In the genomic region with DNA sequence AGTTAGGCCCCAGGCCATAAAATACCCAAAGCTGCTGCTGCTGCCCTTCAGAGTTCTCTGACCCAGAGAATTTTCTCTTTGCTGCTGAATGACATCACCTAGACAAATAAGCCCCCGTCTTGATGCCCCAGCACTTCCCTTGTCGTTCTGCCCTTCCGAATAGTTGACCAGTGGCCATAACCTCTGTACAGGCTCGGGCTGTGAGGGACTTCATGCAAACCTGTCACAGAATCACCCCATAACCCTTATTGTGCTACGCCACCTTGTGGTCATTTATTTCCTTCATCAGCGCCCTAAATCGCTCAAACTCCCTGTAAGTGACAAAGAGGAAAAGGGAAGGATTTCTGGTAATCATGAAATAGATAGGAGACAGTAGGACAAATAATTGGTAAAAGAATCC, we compare ENCODE assay signal across 9 cellular contexts. TPM values are rescaled to one million over a fixed set of nuclear protein-coding genes. Genes with fewer than 3 reads are reported as not detected.
DNase-seq lines count a peak whose midpoint lies in the region; ATAC-seq, FAIRE-seq and TF ChIP-seq lines count a peak whose summit lies in the region.
"Had no signal": no experiment of that assay in that cellular context is flagged by ENCODE, and none has a peak within 500 bp of the region (broad histone marks: within the 10 kb centered on the region; RNA-seq: fewer than 3 reads in every experiment).

No MANE protein-coding gene starts in this region.

- WGBS in SK-N-SH (ENCODE audit: low lambda C conversion rate) = 1% methylated on average over 7 of the region's 7 CpGs

- POLR2A ChIA-PET in SK-N-SH (lab: Yijun Ruan, JAX) = no interaction called here

- no peak overlapping the region for H3K9ac ChIP-seq in SK-N-SH

- no peaks in the 10 kb centered on the region for H3K9me2 ChIP-seq in SK-N-SH

- H3K4me1 ChIP-seq in SK-N-SH (ENCODE audit: control insufficient read depth in 1 of 2, insufficient read depth in 2 of 2, low read depth in 1 of 2, low read length in 1 of 2) = peaks cover 0 to 3% of the 10 kb centered on the region in 2 experiments; a peak in 2 of 4 replicates

- no peak for TF ChIP-seq EP300 in SK-N-SH (IDR thresholded peaks at IDR 0.05; ENCODE audit: borderline replicate concordance in 1 of 2, low read depth in 1 of 2, low read length in 1 of 2)

- no peaks in the 10 kb centered on the region for H3K79me2 ChIP-seq in SK-N-SH (ENCODE audit: insufficient read depth)

- ATAC-seq in left colon (peak; percentile 62), GM18519 (IDR thresholded peaks at IDR 0.05; ENCODE audit: low FRiP score, unreplicated experiment) (no peak)

- TF ChIP-seq CTCF in GM12864 (IDR thresholded peaks at IDR 0.05; ENCODE audit: low read depth, low read length, missing control alignments) (peak; percentile 42), SK-N-SH (IDR thresholded peaks at IDR 0.05) (peak; percentile 82)

- no peaks in the 10 kb centered on the region for H3K9me3 ChIP-seq in SK-N-SH

- H2AFZ ChIP-seq in SK-N-SH (ENCODE audit: low read depth) = peak overlapping the region; percentile 56; the same call in 1 of the 2 replicates

- H3F3A ChIP-seq in SK-N-SH (replicated peaks; ENCODE audit: insufficient read depth) = no peaks in the 10 kb centered on the region

- no peak overlapping the region for H3K4me3 ChIP-seq in GM12864 (ENCODE audit: low read depth, low read length)
- no peak overlapping the region for H3K4me3 ChIP-seq in SK-N-SH (ENCODE audit: low read depth in 2 of 2, low read length in 1 of 2)

- FAIRE-seq in A204.1 (lab: Jason Lieb, UNC) = peak; percentile 90

- H3K36me3 ChIP-seq in SK-N-SH (replicated peaks in 1 of 2; ENCODE audit: control insufficient read depth in 1 of 2, insufficient read depth in 2 of 2, low read length in 1 of 2) = no peaks in the 10 kb centered on the region

- H3K27ac ChIP-seq in SK-N-SH (ENCODE audit: low read depth in 2 of 2, low read length in 1 of 2) (no peak overlapping the region), caudate nucleus (ENCODE audit: low read depth, low read length) (no peak overlapping the region)
- H3K27ac ChIP-seq: epithelial cell of prostate had no signal

- DNase-seq in GM12864 (ENCODE audit: low read depth) = no peak
- peak; percentile 72 for DNase-seq in NAMALWA (ENCODE audit: low spot score)
- peak; percentile 55 for DNase-seq in SK-N-SH
- DNase-seq in caudate nucleus (lab: John Stamatoyannopoulos, UW) = peak in 35 of 61 donors; percentile 1 to 53 (median 10)
- peak in 1 of 2 donors; percentile 28 for DNase-seq in left colon
- DNase-seq in stimulated activated naive CD4-positive, alpha-beta T cell (lab: John Stamatoyannopoulos, UW) = peak in 5 of 6 experiments; percentile 3 to 58 (median 15)

- TF ChIP-seq RAD21 in SK-N-SH (IDR thresholded peaks at IDR 0.05; ENCODE audit: low read length) = peak; percentile 72

- intact Hi-C loops in left colon (cut with DNase I, micrococcal nuclease) = loop anchor here (10.0 kb wide), 2 partner anchors 171 to 191 kb away; a partner anchor contains a TSS

- CTCF ChIA-PET in SK-N-SH (lab: Yijun Ruan, JAX) = interaction anchor here (0.6 to 4.0 kb wide), 14 partner anchors 21 to 218 kb away, joined by 3 to 28 read pairs (median 6); no protein-coding TSS in a partner anchor

- no peak overlapping the region for H3K4me2 ChIP-seq in SK-N-SH

- H3K27me3 ChIP-seq in SK-N-SH (ENCODE audit: insufficient read depth) = no peaks in the 10 kb centered on the region; the same call in 1 of the 2 replicates

- no peaks in the 10 kb centered on the region for H4K20me1 ChIP-seq in SK-N-SH (ENCODE audit: insufficient read depth)

TF ChIP-seq in SK-N-SH, 30 proteins besides CTCF, POLR2A, EP300 and RAD21:
- TF ChIP-seq TAF1 (IDR thresholded peaks at IDR 0.05; ENCODE audit: borderline replicate concordance, low read depth, low read length) (no peak), SMC3 (IDR thresholded peaks at IDR 0.05; ENCODE audit: low read depth, low read length) (peak; percentile 54)
- TF ChIP-seq, protein P1, sequence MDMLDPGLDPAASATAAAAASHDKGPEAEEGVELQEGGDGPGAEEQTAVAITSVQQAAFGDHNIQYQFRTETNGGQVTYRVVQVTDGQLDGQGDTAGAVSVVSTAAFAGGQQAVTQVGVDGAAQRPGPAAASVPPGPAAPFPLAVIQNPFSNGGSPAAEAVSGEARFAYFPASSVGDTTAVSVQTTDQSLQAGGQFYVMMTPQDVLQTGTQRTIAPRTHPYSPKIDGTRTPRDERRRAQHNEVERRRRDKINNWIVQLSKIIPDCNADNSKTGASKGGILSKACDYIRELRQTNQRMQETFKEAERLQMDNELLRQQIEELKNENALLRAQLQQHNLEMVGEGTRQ (IDR thresholded peaks at IDR 0.05; ENCODE audit: borderline replicate concordance, low read depth, low read length) = no peak

RNA-seq across cellular contexts. Expression of a gene that starts 18.8 kb away (rescaled TPM):
- not detected in 2 replicates for polyA plus RNA-seq in SK-N-SH (2012; rRNA removed)
- not detected in 2 replicates for polyA plus RNA-seq in SK-N-SH (2012; cell fraction: cytosol; rRNA removed)
- polyA plus RNA-seq in SK-N-SH (2012; cell fraction: nucleus; rRNA removed) = not detected in 2 replicates
- not detected for total RNA-seq in left colon

RNA-seq across cellular contexts. Expression of a gene that starts 21.8 kb away (rescaled TPM):
- polyA plus RNA-seq in SK-N-SH (2012; rRNA removed) = 2.1 and 2.6 TPM in 2 replicates
- 2.3 and 2.7 TPM in 2 replicates for polyA plus RNA-seq in SK-N-SH (2012; cell fraction: cytosol; rRNA removed)
- 4.6 and 7.7 TPM in 2 replicates for polyA plus RNA-seq in SK-N-SH (2012; cell fraction: nucleus; rRNA removed)
- total RNA-seq in left colon = 1 to 10 TPM; 3.4 TPM

RNA-seq across cellular contexts. Expression of a gene that starts 45.9 kb away (rescaled TPM):
- 0.61 and 1.2 TPM in 2 replicates for polyA plus RNA-seq in SK-N-SH (2012; rRNA removed)
- 0.88 and 0.93 TPM in 2 replicates for polyA plus RNA-seq in SK-N-SH (2012; cell fraction: cytosol; rRNA removed)
- 1.9 and 2.8 TPM in 2 replicates for polyA plus RNA-seq in SK-N-SH (2012; cell fraction: nucleus; rRNA removed)
- 1 to 10 TPM; 2.5 to 3.3 TPM for total RNA-seq in left colon
